17 cellular contexts compared by ENCODE assay signal in genomic region chr7:25786958-25787730, GRCh38.
DNase-seq lines count a peak whose midpoint lies in the region; ATAC-seq, FAIRE-seq and TF ChIP-seq lines count a peak whose summit lies in the region.
"Had no signal": no experiment of that assay in that cellular context is flagged by ENCODE, and none has a peak within 500 bp of the region (broad histone marks: within the 10 kb centered on the region; RNA-seq: fewer than 3 reads in every experiment).

No MANE protein-coding gene starts in this region.

- H3K4me3 ChIP-seq in upper lobe of right lung = no peak overlapping the region
- H3K4me3 ChIP-seq: BLaER1 treated with 17β-estradiol and CSF1 and Interleukin-3, amounts not matched to agents 10 nM and 100 nM had no signal

- peaks cover 35% of the 10 kb centered on the region for H3K4me1 Mint-ChIP-seq in nephron
- H3K4me1 Mint-ChIP-seq: activated naive CD8-positive, alpha-beta T cell treated with anti-CD3 and anti-CD28 coated beads, Interleukin-2, amount 50 U/mL, for 24 hours had no signal

- ATAC-seq in Right ventricle myocardium superior (ENCODE audit: poor library complexity) = peak; percentile 77
- peak; percentile 37 for ATAC-seq in upper lobe of right lung
- ATAC-seq: activated naive CD8-positive, alpha-beta T cell treated with anti-CD3 and anti-CD28 coated beads, Interleukin-2, amount 50 U/mL, for 24 hours; SK-N-SH treated with all-trans-retinoic acid at 6 μM for 48 hours had no signal

- peak; percentile 53 for FAIRE-seq in TTC549 (lab: Jason Lieb, UNC)

- DNase-seq in Right ventricle myocardium superior (no peak), upper lobe of right lung (no peak), NOMO-1 treated with dmso at 0.1 percent for 144 hours (lab: John Stamatoyannopoulos, UW; ENCODE audit: unreplicated experiment) (no peak), putamen (ENCODE audit: low spot score) (no peak), RPMI8226 (no peak), SHP77 (lab: John Stamatoyannopoulos, UW) (no peak)
- DNase-seq: activated naive CD8-positive, alpha-beta T cell treated with anti-CD3 and anti-CD28 coated beads, Interleukin-2, amount 50 U/mL, for 24 hours; activated T-cell treated with anti-CD3 and anti-CD28 coated beads, Interleukin-2, amount 50 U/mL, for 24 hours; DMS153; hippocampal formation; kidney glomerular epithelial cell; NCI-H446 treated with DMSO at 0.1 percent for 48 hours; OCI-M1 had no signal

- H3K36me3 Mint-ChIP-seq in nephron (ENCODE audit: low read depth) = no peaks in the 10 kb centered on the region

- H3K27me3 ChIP-seq in upper lobe of right lung = no peaks in the 10 kb centered on the region
- H3K27me3 ChIP-seq: BLaER1 treated with 17β-estradiol and CSF1 and Interleukin-3, amounts not matched to agents 10 nM and 100 nM had no signal

- peak overlapping the region; percentile 25 for H3K27ac ChIP-seq in upper lobe of right lung
- H3K27ac ChIP-seq: BLaER1 treated with 17β-estradiol and CSF1 and Interleukin-3, amounts not matched to agents 10 nM and 100 nM had no signal

- no peaks in the 10 kb centered on the region for H3K9me3 Mint-ChIP-seq in nephron
- H3K9me3 Mint-ChIP-seq: activated naive CD8-positive, alpha-beta T cell treated with anti-CD3 and anti-CD28 coated beads, Interleukin-2, amount 50 U/mL, for 24 hours; activated T-cell treated with anti-CD3 and anti-CD28 coated beads, Interleukin-2, amount 50 U/mL, for 24 hours had no signal

- H3K27me3 Mint-ChIP-seq in nephron (ENCODE audit: low read depth) = no peaks in the 10 kb centered on the region

- H3K27ac Mint-ChIP-seq in nephron = peak overlapping the region; percentile 68 to 94 (median 90)
- H3K27ac Mint-ChIP-seq: activated naive CD8-positive, alpha-beta T cell treated with anti-CD3 and anti-CD28 coated beads, Interleukin-2, amount 50 U/mL, for 24 hours; activated T-cell treated with anti-CD3 and anti-CD28 coated beads, Interleukin-2, amount 50 U/mL, for 24 hours had no signal

- H3K4me3 Mint-ChIP-seq in nephron = no peak overlapping the region
- H3K4me3 Mint-ChIP-seq: activated naive CD8-positive, alpha-beta T cell treated with anti-CD3 and anti-CD28 coated beads, Interleukin-2, amount 50 U/mL, for 24 hours; activated T-cell treated with anti-CD3 and anti-CD28 coated beads, Interleukin-2, amount 50 U/mL, for 24 hours had no signal

- H3K9me3 ChIP-seq in upper lobe of right lung = no peaks in the 10 kb centered on the region
- H3K9me3 ChIP-seq: BLaER1 treated with 17β-estradiol and CSF1 and Interleukin-3, amounts not matched to agents 10 nM and 100 nM had no signal

- no peaks in the 10 kb centered on the region for H3K4me1 ChIP-seq in upper lobe of right lung
- H3K4me1 ChIP-seq: BLaER1 treated with 17β-estradiol and CSF1 and Interleukin-3, amounts not matched to agents 10 nM and 100 nM had no signal

- no peaks in the 10 kb centered on the region for H3K36me3 ChIP-seq in upper lobe of right lung
- H3K36me3 ChIP-seq: BLaER1 treated with 17β-estradiol and CSF1 and Interleukin-3, amounts not matched to agents 10 nM and 100 nM had no signal

- intact Hi-C loops in Right ventricle myocardium superior (cut with DNase I) = no loop called here
- intact Hi-C loops in upper lobe of right lung (cut with DNase I) = no loop called here

- TF ChIP-seq CTCF in nephron (IDR thresholded peaks at IDR 0.05; ENCODE audit: unreplicated experiment in 3 of 3) (no peak), upper lobe of right lung (IDR thresholded peaks at IDR 0.05) (no peak)
